In genomic region chr20:41978875-41979274, GRCh38 we compare ENCODE assay signal across 35 cellular contexts.
DNase-seq lines count a peak whose midpoint lies in the region; FAIRE-seq and TF ChIP-seq lines count a peak whose summit lies in the region.
"Had no signal": no experiment of that assay in that cellular context is flagged by ENCODE, and none has a peak within 500 bp of the region (broad histone marks: within the 10 kb centered on the region; RNA-seq: fewer than 3 reads in every experiment).

No MANE protein-coding gene starts in this region.

- intact Hi-C loops in esophagus muscularis mucosa (cut with DNase I) (no loop called here), vagina (cut with DNase I) (no loop called here)
- intact Hi-C loops in activated CD4-positive, alpha-beta T cell treated with anti-CD3 and anti-CD28 coated beads, Interleukin-2, amount 10 ng/mL, durations not matched to agents 24 days and 14 days (cut with micrococcal nuclease): no loop called here

- H3K27ac ChIP-seq in esophagus muscularis mucosa (replicated peaks in 1 of 4) (no peak overlapping the region), vagina (no peak overlapping the region)
- H3K27ac ChIP-seq: 22Rv1; A549; BLaER1; BLaER1 treated with 17β-estradiol and CSF1 and Interleukin-3, amounts not matched to agents 10 nM and 100 nM; C4-2B had no signal

- peak; percentile 4 for FAIRE-seq in HTR-8/SVneo (lab: Jason Lieb, UNC)
- FAIRE-seq: A204.1, A549, D721Med had no signal

- H3K4me1 Mint-ChIP-seq in osteocyte (ENCODE audit: unreplicated experiment): no peaks in the 10 kb centered on the region
- H3K4me1 Mint-ChIP-seq in activated CD4-positive, alpha-beta T cell treated with anti-CD3 and anti-CD28 coated beads, Interleukin-2, amount 10 ng/mL, durations not matched to agents 24 days and 14 days: no peaks in the 10 kb centered on the region
- H3K4me1 Mint-ChIP-seq: B cell; CD14-positive monocyte; CD4-positive, alpha-beta memory T cell; CD4-positive, CD25-positive, alpha-beta regulatory T cell; CD8-positive, alpha-beta memory T cell had no signal

- TF ChIP-seq CTCF in esophagus muscularis mucosa (IDR thresholded peaks at IDR 0.05) (no peak), osteocyte (IDR thresholded peaks at IDR 0.05) (no peak), vagina (IDR thresholded peaks at IDR 0.05) (no peak)

- H3K36me3 ChIP-seq in esophagus muscularis mucosa: no peaks in the 10 kb centered on the region
- no peaks in the 10 kb centered on the region for H3K36me3 ChIP-seq in vagina
- H3K36me3 ChIP-seq: BE2C; BLaER1; BLaER1 treated with 17β-estradiol and CSF1 and Interleukin-3, amounts not matched to agents 10 nM and 100 nM had no signal

- H3K9me3 ChIP-seq in esophagus muscularis mucosa (no peaks in the 10 kb centered on the region), vagina (no peaks in the 10 kb centered on the region)
- H3K9me3 ChIP-seq: A549; BE2C; BLaER1; BLaER1 treated with 17β-estradiol and CSF1 and Interleukin-3, amounts not matched to agents 10 nM and 100 nM; Caco-2 had no signal

- no peak for TF ChIP-seq EP300 in esophagus muscularis mucosa (IDR thresholded peaks at IDR 0.05)

- H3K27me3 ChIP-seq in esophagus muscularis mucosa: no peaks in the 10 kb centered on the region
- no peaks in the 10 kb centered on the region for H3K27me3 ChIP-seq in vagina
- H3K27me3 ChIP-seq: BE2C; BLaER1; BLaER1 treated with 17β-estradiol and CSF1 and Interleukin-3, amounts not matched to agents 10 nM and 100 nM had no signal

- H3K4me3 Mint-ChIP-seq in osteocyte (ENCODE audit: unreplicated experiment): no peak overlapping the region
- H3K4me3 Mint-ChIP-seq in activated CD4-positive, alpha-beta T cell treated with anti-CD3 and anti-CD28 coated beads, Interleukin-2, amount 10 ng/mL, durations not matched to agents 24 days and 14 days: no peak overlapping the region
- H3K4me3 Mint-ChIP-seq: B cell; CD14-positive monocyte; CD4-positive, alpha-beta memory T cell; CD4-positive, alpha-beta T cell; CD4-positive, CD25-positive, alpha-beta regulatory T cell; CD8-positive, alpha-beta memory T cell; CD8-positive, alpha-beta T cell had no signal

- 93% methylated on average over 4 of the region's 4 CpGs for WGBS in esophagus muscularis mucosa

- DNase-seq in HTR-8/SVneo (ENCODE audit: insufficient read length, low spot score) (no peak), esophagus muscularis mucosa (ENCODE audit: extremely low spot score) (peak; percentile 91), osteocyte (ENCODE audit: extremely low spot score, unreplicated experiment) (peak; percentile 27), vagina (ENCODE audit: extremely low spot score in 2 of 2) (peak; percentile 40 to 69), NCI-H1048 (lab: John Stamatoyannopoulos, UW) (no peak), A172 (ENCODE audit: low spot score) (no peak), inferior parietal cortex (ENCODE audit: extremely low spot score) (no peak)
- no peak for DNase-seq in activated CD4-positive, alpha-beta T cell treated with anti-CD3 and anti-CD28 coated beads, Interleukin-2, amount 10 ng/mL, durations not matched to agents 24 days and 14 days
- DNase-seq: 8988T; ACHN; AML-193; BE2C; C1 segment of cervical spinal cord; Caco-2; Calu3; CD4-positive, alpha-beta memory T cell; CD4-positive, alpha-beta T cell; CD4-positive, CD25-positive, alpha-beta regulatory T cell; CD8-positive, alpha-beta memory T cell; CD8-positive, alpha-beta T cell; COR-L47; DMS 273 treated with DMSO at 0.1 percent for 48 hours; DMS153; DMS53; DND-41; EL had no signal

- H3K27me3 Mint-ChIP-seq in osteocyte (ENCODE audit: unreplicated experiment): no peaks in the 10 kb centered on the region
- no peaks in the 10 kb centered on the region for H3K27me3 Mint-ChIP-seq in activated CD4-positive, alpha-beta T cell treated with anti-CD3 and anti-CD28 coated beads, Interleukin-2, amount 10 ng/mL, durations not matched to agents 24 days and 14 days
- H3K27me3 Mint-ChIP-seq: B cell; CD4-positive, alpha-beta memory T cell; CD4-positive, CD25-positive, alpha-beta regulatory T cell; CD8-positive, alpha-beta memory T cell had no signal

- H3K4me1 ChIP-seq in esophagus muscularis mucosa (no peaks in the 10 kb centered on the region), vagina (no peaks in the 10 kb centered on the region)
- H3K4me1 ChIP-seq: A549; BE2C; BLaER1; BLaER1 treated with 17β-estradiol and CSF1 and Interleukin-3, amounts not matched to agents 10 nM and 100 nM; Caco-2 had no signal

- H3K4me3 ChIP-seq in esophagus muscularis mucosa (no peak overlapping the region), vagina (no peak overlapping the region)
- H3K4me3 ChIP-seq: A549; BLaER1; BLaER1 treated with 17β-estradiol and CSF1 and Interleukin-3, amounts not matched to agents 10 nM and 100 nM had no signal

- TF ChIP-seq POLR2A in esophagus muscularis mucosa (IDR thresholded peaks at IDR 0.05; ENCODE audit: low read depth) (no peak), vagina (IDR thresholded peaks at IDR 0.05) (no peak)

- H3K9me3 Mint-ChIP-seq in osteocyte (ENCODE audit: unreplicated experiment): peaks cover 11% of the 10 kb centered on the region
- H3K9me3 Mint-ChIP-seq in activated CD4-positive, alpha-beta T cell treated with anti-CD3 and anti-CD28 coated beads, Interleukin-2, amount 10 ng/mL, durations not matched to agents 24 days and 14 days: no peaks in the 10 kb centered on the region
- H3K9me3 Mint-ChIP-seq: CD4-positive, alpha-beta T cell; CD8-positive, alpha-beta T cell had no signal

- no peak overlapping the region for H3K27ac Mint-ChIP-seq in osteocyte (ENCODE audit: unreplicated experiment)
- no peak overlapping the region for H3K27ac Mint-ChIP-seq in activated CD4-positive, alpha-beta T cell treated with anti-CD3 and anti-CD28 coated beads, Interleukin-2, amount 10 ng/mL, durations not matched to agents 24 days and 14 days
- H3K27ac Mint-ChIP-seq: B cell; CD14-positive monocyte; CD4-positive, alpha-beta memory T cell; CD4-positive, alpha-beta T cell; CD4-positive, CD25-positive, alpha-beta regulatory T cell; CD8-positive, alpha-beta memory T cell; CD8-positive, alpha-beta T cell had no signal

- H3K36me3 Mint-ChIP-seq in osteocyte (ENCODE audit: unreplicated experiment): no peaks in the 10 kb centered on the region
- no peaks in the 10 kb centered on the region for H3K36me3 Mint-ChIP-seq in activated CD4-positive, alpha-beta T cell treated with anti-CD3 and anti-CD28 coated beads, Interleukin-2, amount 10 ng/mL, durations not matched to agents 24 days and 14 days (ENCODE audit: low read depth)
- H3K36me3 Mint-ChIP-seq: CD14-positive monocyte; CD4-positive, alpha-beta memory T cell; CD4-positive, CD25-positive, alpha-beta regulatory T cell; CD8-positive, alpha-beta memory T cell; CD8-positive, alpha-beta T cell had no signal

Comparison
In these comparisons a context has a peak if more than half of its experiments do, and no peak if none do; other contexts are left out.
1. DNase-seq: peak in esophagus muscularis mucosa (single experiment), osteocyte (single experiment) and vagina (2 of 2); none in HTR-8/SVneo (single experiment), NCI-H1048 (single experiment), activated CD4-positive, alpha-beta T cell treated with anti-CD3 and anti-CD28 coated beads, Interleukin-2, amount 10 ng/mL, durations not matched to agents 24 days and 14 days (single experiment), A172 (single experiment) and inferior parietal cortex (single experiment).